Comparison of ENCODE assay signal across 9 cellular contexts in genomic region chr1:52364235-52364839, GRCh38. TPM values are rescaled to one million over a fixed set of nuclear protein-coding genes. Genes with fewer than 3 reads are reported as not detected.
DNase-seq lines count a peak whose midpoint lies in the region; ATAC-seq, FAIRE-seq and TF ChIP-seq lines count a peak whose summit lies in the region.
"Had no signal": no experiment of that assay in that cellular context is flagged by ENCODE, and none has a peak within 500 bp of the region (broad histone marks: within the 10 kb centered on the region; RNA-seq: fewer than 3 reads in every experiment).

No MANE protein-coding gene starts in this region.

- H3K36me3 ChIP-seq in SK-N-MC (ENCODE audit: insufficient read depth, low read length) (peaks cover 28% of the 10 kb centered on the region), fibroblast of lung (ENCODE audit: control insufficient read depth, insufficient read depth, low read length) (peaks cover 23% of the 10 kb centered on the region)

- FAIRE-seq in GM19239 (lab: Jason Lieb, UNC) = peak; percentile 45
- FAIRE-seq: bronchial epithelial cell had no signal

- H4K20me1 ChIP-seq in fibroblast of lung (ENCODE audit: control insufficient read depth, extremely low read depth, insufficient read depth, low read length) = no peaks in the 10 kb centered on the region

- peak overlapping the region; percentile 98 for H3K4me2 ChIP-seq in fibroblast of lung (ENCODE audit: extremely low read depth, insufficient read depth, low read length)

- H2AFZ ChIP-seq in fibroblast of lung (ENCODE audit: low read length) = no peak overlapping the region

- H3K27ac ChIP-seq in SK-N-MC (peak overlapping the region; percentile 67; the same call in 1 of the 2 replicates), fibroblast of lung (ENCODE audit: insufficient read depth, low read length) (peak overlapping the region; percentile 97), skin epidermis (peak overlapping the region in 17 of 21 experiments; percentile 3 to 99 (median 97))

- TF ChIP-seq CTCF in fibroblast of lung (conservative IDR thresholded peaks at IDR 0.05 in 1 of 2, IDR thresholded peaks at IDR 0.05 in 1 of 2; ENCODE audit: low read depth in 1 of 2, low read length in 2 of 2) = no peak

- H3K4me3 ChIP-seq in SK-N-MC = peak overlapping the region; percentile 97
- peak overlapping the region in 3 of 4 experiments; percentile 70 to 96 (median 74) for H3K4me3 ChIP-seq in fibroblast of lung (replicated peaks in 1 of 4; ENCODE audit: control extremely low read depth in 1 of 4, insufficient read depth in 1 of 4, low read depth in 3 of 4, low read length in 4 of 4)
- H3K4me3 ChIP-seq in skin epidermis = peak overlapping the region in 3 of 7 experiments; percentile 80 to 91 (median 81)

- H3K9me3 ChIP-seq in SK-N-MC (ENCODE audit: low read depth, low read length) (no peaks in the 10 kb centered on the region), fibroblast of lung (ENCODE audit: control insufficient read depth, insufficient read depth, low read depth, low read length) (no peaks in the 10 kb centered on the region)

- H3K9ac ChIP-seq in SK-N-MC (ENCODE audit: insufficient read length) (peak overlapping the region; percentile 74), fibroblast of lung (ENCODE audit: insufficient read depth, low read length) (no peak overlapping the region)

- peaks cover 8% of the 10 kb centered on the region for H3K4me1 ChIP-seq in fibroblast of lung (ENCODE audit: control insufficient read depth, extremely low read depth, insufficient read depth, low read length)

- ATAC-seq in GM18870 (IDR thresholded peaks at IDR 0.05; ENCODE audit: unreplicated experiment) (no peak), HG03045 (IDR thresholded peaks at IDR 0.05; ENCODE audit: unreplicated experiment) (no peak), GM19324 (IDR thresholded peaks at IDR 0.05; ENCODE audit: low FRiP score, unreplicated experiment) (no peak)

- DNase-seq in GM19239 (ENCODE audit: insufficient read length, low spot score) = no peak
- DNase-seq in SK-N-MC (ENCODE audit: low read depth, low spot score) = no peak
- no peak for DNase-seq in fibroblast of lung (ENCODE audit: low read depth in 2 of 2)
- DNase-seq: NCI-H748 treated with DMSO at 0.1 percent for 48 hours had no signal

- H3K27me3 ChIP-seq in fibroblast of lung (ENCODE audit: control insufficient read depth, insufficient read depth, low read length) = no peaks in the 10 kb centered on the region

- H3K79me2 ChIP-seq in fibroblast of lung (ENCODE audit: control insufficient read depth, insufficient read depth, low read length) = peaks cover 19% of the 10 kb centered on the region

RNA-seq across cellular contexts. Expression of gene CC2D1B, which starts 1.7 kb away (rescaled TPM):
- total RNA-seq in fibroblast of lung = 21.3 and 28.9 TPM in 2 replicates
- polyA plus RNA-seq in fibroblast of lung = 14.6 and 14.9 TPM in 2 replicates
- polyA plus RNA-seq in fibroblast of lung (2012) = 22.9 and 25.3 TPM in 2 replicates
- 45.1 and 51.3 TPM in 2 replicates for polyA minus RNA-seq in fibroblast of lung (ENCODE audit: low replicate concordance)

RNA-seq across cellular contexts. Expression of gene ORC1, which starts 39.9 kb away (rescaled TPM):
- 0.26 and 0.83 TPM in 2 replicates for total RNA-seq in fibroblast of lung
- polyA plus RNA-seq in fibroblast of lung = 3.6 and 9.7 TPM in 2 replicates
- 2.2 and 6.1 TPM in 2 replicates for polyA plus RNA-seq in fibroblast of lung (2012)
- 3.2 and 10.9 TPM in 2 replicates for polyA minus RNA-seq in fibroblast of lung (ENCODE audit: low replicate concordance)

RNA-seq across cellular contexts. Expression of gene PRPF38A, which starts 40.1 kb away (rescaled TPM):
- total RNA-seq in fibroblast of lung = 6.9 and 7.3 TPM in 2 replicates
- polyA plus RNA-seq in fibroblast of lung = 22.4 and 24.6 TPM in 2 replicates
- polyA plus RNA-seq in fibroblast of lung (2012) = 24.2 and 24.3 TPM in 2 replicates
- 6.3 and 14.6 TPM in 2 replicates for polyA minus RNA-seq in fibroblast of lung (ENCODE audit: low replicate concordance)
